11 cellular contexts compared by ENCODE assay signal in genomic region chr4:114040319-114041116, GRCh38.
DNase-seq lines count a peak whose midpoint lies in the region; ATAC-seq and TF ChIP-seq lines count a peak whose summit lies in the region.
"Had no signal": no experiment of that assay in that cellular context is flagged by ENCODE, and none has a peak within 500 bp of the region (broad histone marks: within the 10 kb centered on the region; RNA-seq: fewer than 3 reads in every experiment).

No MANE protein-coding gene starts in this region.

- H3K4me3 ChIP-seq in adipocyte (ENCODE audit: low read length) = no peak overlapping the region
- no peak overlapping the region for H3K4me3 ChIP-seq in mucosa of descending colon
- H3K4me3 ChIP-seq: lung had no signal

- DNase-seq in ELR (ENCODE audit: low read depth) (peak; percentile 68), adipocyte (ENCODE audit: low read depth) (peak; percentile 15), DMS114 treated with DMSO at 0.1 percent for 48 hours (lab: John Stamatoyannopoulos, UW; ENCODE audit: unreplicated experiment) (no peak), mucosa of descending colon (no peak)
- no peak for DNase-seq in activated CD8-positive, alpha-beta memory T cell treated with anti-CD3 and anti-CD28 coated beads for 24 hours
- no peak for DNase-seq in activated effector memory CD4-positive, alpha-beta T cell treated with anti-CD3 and anti-CD28 coated beads, Interleukin-2, amount 50 U/mL, for 16 hours
- DNase-seq: CD4-positive, CD25-positive, alpha-beta regulatory T cell; T1000 had no signal

- H3K9me3 ChIP-seq in adipocyte (ENCODE audit: control insufficient read depth, low read length) (no peaks in the 10 kb centered on the region), mucosa of descending colon (no peaks in the 10 kb centered on the region)

- H3K4me1 ChIP-seq in adipocyte (ENCODE audit: control insufficient read depth, insufficient read depth, low read length) = peaks cover 5% of the 10 kb centered on the region
- H3K4me1 ChIP-seq in mucosa of descending colon (ENCODE audit: low read depth) = peaks cover 9% of the 10 kb centered on the region

- intact Hi-C loops in mucosa of descending colon (cut with DNase I, micrococcal nuclease) = no loop called here

- no peaks in the 10 kb centered on the region for H3K27me3 ChIP-seq in adipocyte (replicated peaks; ENCODE audit: control insufficient read depth, insufficient read depth, low read length)

- H3K36me3 ChIP-seq in adipocyte (ENCODE audit: control insufficient read depth, insufficient read depth, low read length, severe bottlenecking) (no peaks in the 10 kb centered on the region), mucosa of descending colon (ENCODE audit: low read depth) (no peaks in the 10 kb centered on the region)

- ATAC-seq in GM19468 (IDR thresholded peaks at IDR 0.05; ENCODE audit: extremely low read depth, unreplicated experiment) (peak; percentile 62), HG03108 (IDR thresholded peaks at IDR 0.05; ENCODE audit: unreplicated experiment) (peak; percentile 84), mucosa of descending colon (no peak)

- no peak for TF ChIP-seq CTCF in mucosa of descending colon (IDR thresholded peaks at IDR 0.05)

- H3K9ac ChIP-seq in adipocyte (ENCODE audit: low read length) = no peak overlapping the region

Comparison
In these comparisons a context has a peak if more than half of its experiments do, and no peak if none do; other contexts are left out.
1. DNase-seq: peak in ELR (single experiment) and adipocyte (single experiment); none in DMS114 treated with DMSO at 0.1 percent for 48 hours (single experiment), activated CD8-positive, alpha-beta memory T cell treated with anti-CD3 and anti-CD28 coated beads for 24 hours (single experiment), mucosa of descending colon (0 of 3) and activated effector memory CD4-positive, alpha-beta T cell treated with anti-CD3 and anti-CD28 coated beads, Interleukin-2, amount 50 U/mL, for 16 hours (single experiment).